Comparison of ENCODE assay signal across 17 cellular contexts in the genomic region with DNA sequence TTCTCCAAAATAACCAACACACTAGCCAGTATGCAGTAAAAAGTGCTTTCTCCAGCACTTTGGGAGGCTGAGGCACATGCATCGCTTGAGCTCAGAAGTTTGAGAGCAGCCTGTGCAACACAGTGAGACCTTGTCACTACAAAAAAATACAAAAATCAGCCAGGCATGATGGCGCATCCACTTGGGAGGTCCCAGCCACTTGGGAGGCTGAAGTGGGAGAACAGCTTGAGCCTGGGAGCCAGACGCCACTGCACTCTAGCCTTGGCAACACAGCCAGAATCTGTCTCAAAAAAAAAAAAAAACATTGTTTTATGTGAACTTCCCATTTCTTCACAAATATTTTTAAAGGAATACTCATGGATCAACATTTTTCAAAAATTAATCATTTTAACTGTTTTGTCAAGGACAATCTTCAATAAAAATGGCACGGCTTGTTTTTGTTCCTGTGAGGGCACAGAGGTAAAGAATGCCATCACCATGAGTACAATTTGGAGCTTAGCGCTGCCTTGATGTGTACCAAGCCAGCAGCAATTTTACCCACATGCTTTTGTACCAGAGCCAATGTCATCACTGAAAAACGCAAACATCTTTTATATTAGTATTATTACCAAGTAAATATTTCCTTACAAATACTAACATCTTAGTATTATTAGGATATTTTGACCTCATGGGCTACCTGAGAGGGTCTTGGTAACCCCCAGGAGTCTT. TPM values are rescaled to one million over a fixed set of nuclear protein-coding genes. Genes with fewer than 3 reads are reported as not detected.
DNase-seq lines count a peak whose midpoint lies in the region; ATAC-seq and TF ChIP-seq lines count a peak whose summit lies in the region.
"Had no signal": no experiment of that assay in that cellular context is flagged by ENCODE, and none has a peak within 500 bp of the region (broad histone marks: within the 10 kb centered on the region; RNA-seq: fewer than 3 reads in every experiment).

No MANE protein-coding gene starts in this region.

- H3K4me3 Mint-ChIP-seq in activated CD8-positive, alpha-beta T cell treated with anti-CD3 and anti-CD28 coated beads for 36 hours: no peak overlapping the region
- H3K4me3 Mint-ChIP-seq: CD4-positive, alpha-beta memory T cell had no signal

- TF ChIP-seq POLR2A in body of pancreas (IDR thresholded peaks at IDR 0.05): no peak

- POLR2A ChIA-PET in activated CD8-positive, alpha-beta T cell treated with anti-CD3 and anti-CD28 coated beads for 36 hours (lab: Charles Lee): interaction anchor here (0.9 to 1.0 kb wide), 2 partner anchors 9 to 22 kb away, joined by 3 read pairs; no protein-coding TSS in a partner anchor

- in situ Hi-C loops in G401 (cut with HindIII; ENCODE audit: low sequenced_read_pairs): no loop called here

- no peaks in the 10 kb centered on the region for H3K27me3 Mint-ChIP-seq in activated CD8-positive, alpha-beta T cell treated with anti-CD3 and anti-CD28 coated beads for 36 hours
- H3K27me3 Mint-ChIP-seq: CD4-positive, alpha-beta memory T cell had no signal

- H3K9me3 Mint-ChIP-seq in activated CD8-positive, alpha-beta T cell treated with anti-CD3 and anti-CD28 coated beads for 36 hours: no peaks in the 10 kb centered on the region
- H3K9me3 Mint-ChIP-seq in activated naive CD4-positive, alpha-beta T cell treated with anti-CD3 and anti-CD28 coated beads, Interleukin-2, amount 50 U/mL, for 72 hours: no peaks in the 10 kb centered on the region
- H3K9me3 Mint-ChIP-seq: CD4-positive, alpha-beta memory T cell had no signal

- H3K9me3 ChIP-seq in body of pancreas: no peaks in the 10 kb centered on the region
- H3K9me3 ChIP-seq: spleen, upper lobe of left lung had no signal

- H3K27me3 ChIP-seq in body of pancreas: no peaks in the 10 kb centered on the region
- H3K27me3 ChIP-seq: spleen, upper lobe of left lung had no signal

- peak overlapping the region in 1 of 4 donors; percentile 22 for H3K27ac ChIP-seq in body of pancreas
- H3K27ac ChIP-seq: spleen, upper lobe of left lung had no signal

- H3K4me1 ChIP-seq in body of pancreas: peaks cover 26% of the 10 kb centered on the region

- peak; percentile 27 for DNase-seq in G401 (ENCODE audit: low spot score)
- peak; percentile 20 for DNase-seq in NCI-H1694 (lab: John Stamatoyannopoulos, UW)
- DNase-seq in body of pancreas: no peak
- DNase-seq in sciatic nerve (ENCODE audit: low spot score): no peak
- DNase-seq in activated CD8-positive, alpha-beta T cell treated with anti-CD3 and anti-CD28 coated beads for 36 hours: no peak
- DNase-seq in AG20443 (ENCODE audit: low spot score): no peak
- no peak for DNase-seq in activated naive CD4-positive, alpha-beta T cell treated with anti-CD3 and anti-CD28 coated beads, Interleukin-2, amount 50 U/mL, for 72 hours (ENCODE audit: low spot score in 2 of 2)
- DNase-seq: activated CD4-positive, alpha-beta T cell treated with anti-CD3 and anti-CD28 coated beads, Interleukin-2, amount 50 U/mL, for 4 hours; activated T-cell treated with anti-CD3 and anti-CD28 coated beads, Interleukin-2, amount 50 U/mL, for 48 hours; CD4-positive, alpha-beta memory T cell; central memory CD4-positive, alpha-beta T cell; effector memory CD4-positive, alpha-beta T cell; left cardiac atrium; NCI-H526 treated with DMSO at 0.1 percent for 48 hours; spleen had no signal

- peaks cover 7% of the 10 kb centered on the region for H3K4me1 Mint-ChIP-seq in activated CD8-positive, alpha-beta T cell treated with anti-CD3 and anti-CD28 coated beads for 36 hours (ENCODE audit: low read depth)

- CTCF ChIA-PET in activated CD8-positive, alpha-beta T cell treated with anti-CD3 and anti-CD28 coated beads for 36 hours (lab: Charles Lee): interaction anchor here (0.6 to 1.2 kb wide), 3 partner anchors 12 to 124 kb away, joined by 3 to 4 read pairs (median 4); a partner anchor contains a TSS

- ATAC-seq in body of pancreas (peak; percentile 30), sciatic nerve (peak; percentile 47)
- ATAC-seq in activated CD8-positive, alpha-beta T cell treated with anti-CD3 and anti-CD28 coated beads for 36 hours: no peak
- no peak for ATAC-seq in activated naive CD4-positive, alpha-beta T cell treated with anti-CD3 and anti-CD28 coated beads, Interleukin-2, amount 50 U/mL, for 72 hours
- ATAC-seq: Panc1 had no signal

- whole genome bisulfite sequencing in body of pancreas, 2 donors: 46 to 56% methylated on average over 6 of the region's 6 CpGs

- H3K36me3 ChIP-seq in body of pancreas (replicated peaks in 1 of 2; ENCODE audit: insufficient read depth in 1 of 2, low read depth in 2 of 2): no peaks in the 10 kb centered on the region

- intact Hi-C loops in body of pancreas (cut with DNase I) (no loop called here), sciatic nerve (cut with DNase I) (no loop called here)
- intact Hi-C loops in activated CD8-positive, alpha-beta T cell treated with anti-CD3 and anti-CD28 coated beads for 36 hours (cut with micrococcal nuclease): no loop called here

- peaks cover 23% of the 10 kb centered on the region for H3K36me3 Mint-ChIP-seq in activated CD8-positive, alpha-beta T cell treated with anti-CD3 and anti-CD28 coated beads for 36 hours (ENCODE audit: low read depth)
- H3K36me3 Mint-ChIP-seq in activated naive CD4-positive, alpha-beta T cell treated with anti-CD3 and anti-CD28 coated beads, Interleukin-2, amount 50 U/mL, for 72 hours: no peaks in the 10 kb centered on the region

- TF ChIP-seq CTCF in body of pancreas (IDR thresholded peaks at IDR 0.05): no peak
- TF ChIP-seq CTCF in activated CD8-positive, alpha-beta T cell treated with anti-CD3 and anti-CD28 coated beads for 36 hours (IDR thresholded peaks at IDR 0.05): no peak

- no peak overlapping the region for H3K27ac Mint-ChIP-seq in activated CD8-positive, alpha-beta T cell treated with anti-CD3 and anti-CD28 coated beads for 36 hours
- no peak overlapping the region for H3K27ac Mint-ChIP-seq in activated naive CD4-positive, alpha-beta T cell treated with anti-CD3 and anti-CD28 coated beads, Interleukin-2, amount 50 U/mL, for 72 hours

- H3K4me3 ChIP-seq in body of pancreas: no peak overlapping the region
- H3K4me3 ChIP-seq: spleen, upper lobe of left lung had no signal

RNA-seq across cellular contexts. Expression of a gene that starts 26.7 kb away (rescaled TPM):
- total RNA-seq in G401 (2014; rRNA removed; shearing (Covaris generic)): 79.9 and 93.8 TPM in 2 replicates
- total RNA-seq in body of pancreas (10 to 100 TPM; 43.2 to 53.7 TPM), sciatic nerve (100 TPM)
- total RNA-seq in activated CD8-positive, alpha-beta T cell treated with anti-CD3 and anti-CD28 coated beads for 36 hours: 10 to 100 TPM; 71.8 to 75.8 TPM
- total RNA-seq in activated naive CD4-positive, alpha-beta T cell treated with anti-CD3 and anti-CD28 coated beads, Interleukin-2, amount 50 U/mL, for 72 hours: 10 to 100 TPM; 66.8 to 72.3 TPM

RNA-seq across cellular contexts. Expression of a gene that starts 47.0 kb away (rescaled TPM):
- 8.5 and 12.6 TPM in 2 replicates for total RNA-seq in G401 (2014; rRNA removed; shearing (Covaris generic))
- 10 to 100 TPM in 1 of 2 donors, 1 to 10 TPM in 1; 6.9 to 20.0 TPM for total RNA-seq in body of pancreas
- total RNA-seq in sciatic nerve: 29.1 TPM
- total RNA-seq in activated CD8-positive, alpha-beta T cell treated with anti-CD3 and anti-CD28 coated beads for 36 hours: 1 to 10 TPM; 6.0 to 6.3 TPM
- total RNA-seq in activated naive CD4-positive, alpha-beta T cell treated with anti-CD3 and anti-CD28 coated beads, Interleukin-2, amount 50 U/mL, for 72 hours: 1 to 10 TPM; 4.1 to 4.2 TPM

Comparison
In these comparisons a context has a peak if more than half of its experiments do, and no peak if none do; other contexts are left out.
1. DNase-seq: peak in G401 (single experiment) and NCI-H1694 (single experiment); none in body of pancreas (0 of 4), sciatic nerve (single experiment), activated CD8-positive, alpha-beta T cell treated with anti-CD3 and anti-CD28 coated beads for 36 hours (single experiment), AG20443 (single experiment) and activated naive CD4-positive, alpha-beta T cell treated with anti-CD3 and anti-CD28 coated beads, Interleukin-2, amount 50 U/mL, for 72 hours (0 of 2).
2. ATAC-seq: peak in body of pancreas (single experiment) and sciatic nerve (single experiment); none in activated CD8-positive, alpha-beta T cell treated with anti-CD3 and anti-CD28 coated beads for 36 hours (single experiment) and activated naive CD4-positive, alpha-beta T cell treated with anti-CD3 and anti-CD28 coated beads, Interleukin-2, amount 50 U/mL, for 72 hours (0 of 2).